10 cellular contexts compared by ENCODE assay signal in genomic region chr1:100452641-100453040, GRCh38.
A peak's percentile ranks its signal among the peaks of the same experiment; 100 is the strongest.
DNase-seq lines count a peak whose midpoint lies in the region; ATAC-seq and TF ChIP-seq lines count a peak whose summit lies in the region.
"Had no signal": no experiment of that assay in that cellular context is flagged by ENCODE, and none has a peak within 500 bp of the region (broad histone marks: within the 10 kb centered on the region; RNA-seq: fewer than 3 reads in every experiment).

No MANE protein-coding gene starts in this region.

- peak; percentile 68 to 72 for ATAC-seq in activated T-cell treated with anti-CD3 and anti-CD28 coated beads, Interleukin-2, amount 50 U/mL, for 72 hours (replicated peaks in 1 of 2)
- peak; percentile 52 for ATAC-seq in HG02943 (IDR thresholded peaks at IDR 0.05; ENCODE audit: low read depth, unreplicated experiment)
- ATAC-seq in activated CD8-positive, alpha-beta T cell treated with anti-CD3 and anti-CD28 coated beads for 36 hours = peak; percentile 78
- ATAC-seq in stimulated activated effector memory CD8-positive, alpha-beta T cell treated with anti-CD3 and anti-CD28 coated beads, Interleukin-12 subunit alpha, Interleukin-12 subunit beta, amount 100 ng/mL, for 72 hours = peak; percentile 87

- TF ChIP-seq CTCF in activated CD8-positive, alpha-beta T cell treated with anti-CD3 and anti-CD28 coated beads for 36 hours (IDR thresholded peaks at IDR 0.05) = no peak

- H3K4me3 Mint-ChIP-seq in activated T-cell treated with anti-CD3 and anti-CD28 coated beads, Interleukin-2, amount 50 U/mL, for 72 hours = peak overlapping the region; percentile 21 to 61
- H3K4me3 Mint-ChIP-seq in activated CD8-positive, alpha-beta T cell treated with anti-CD3 and anti-CD28 coated beads for 36 hours = no peak overlapping the region
- peak overlapping the region; percentile 7 for H3K4me3 Mint-ChIP-seq in stimulated activated effector memory CD8-positive, alpha-beta T cell treated with anti-CD3 and anti-CD28 coated beads, Interleukin-12 subunit alpha, Interleukin-12 subunit beta, amount 100 ng/mL, for 72 hours

- no peaks in the 10 kb centered on the region for H3K9me3 Mint-ChIP-seq in activated T-cell treated with anti-CD3 and anti-CD28 coated beads, Interleukin-2, amount 50 U/mL, for 72 hours
- H3K9me3 Mint-ChIP-seq in activated CD8-positive, alpha-beta T cell treated with anti-CD3 and anti-CD28 coated beads for 36 hours = no peaks in the 10 kb centered on the region
- no peaks in the 10 kb centered on the region for H3K9me3 Mint-ChIP-seq in stimulated activated effector memory CD8-positive, alpha-beta T cell treated with anti-CD3 and anti-CD28 coated beads, Interleukin-12 subunit alpha, Interleukin-12 subunit beta, amount 100 ng/mL, for 72 hours

- POLR2A ChIA-PET in activated CD8-positive, alpha-beta T cell treated with anti-CD3 and anti-CD28 coated beads for 36 hours (lab: Charles Lee) = interaction anchor here (1.3 kb wide), 1 partner anchor 97 kb away, joined by 3 read pairs; no protein-coding TSS in a partner anchor

- CTCF ChIA-PET in activated CD8-positive, alpha-beta T cell treated with anti-CD3 and anti-CD28 coated beads for 36 hours (lab: Charles Lee) = interaction anchor here (1.0 to 3.7 kb wide), 3 partner anchors 11 to 186 kb away, joined by 4 to 16 read pairs (median 6); partner anchors contain the start of gene RTCA

- intact Hi-C loops in activated CD8-positive, alpha-beta T cell treated with anti-CD3 and anti-CD28 coated beads for 36 hours (cut with micrococcal nuclease) = loop anchor here (10.0 kb wide), 1 partner anchor 178 kb away; no protein-coding TSS in a partner anchor

- H3K4me1 Mint-ChIP-seq in activated T-cell treated with anti-CD3 and anti-CD28 coated beads, Interleukin-2, amount 50 U/mL, for 72 hours (ENCODE audit: low read depth) = peaks cover 89% of the 10 kb centered on the region
- H3K4me1 Mint-ChIP-seq in activated CD8-positive, alpha-beta T cell treated with anti-CD3 and anti-CD28 coated beads for 36 hours (ENCODE audit: low read depth) = peaks cover 65% of the 10 kb centered on the region
- peaks cover 48% of the 10 kb centered on the region for H3K4me1 Mint-ChIP-seq in stimulated activated effector memory CD8-positive, alpha-beta T cell treated with anti-CD3 and anti-CD28 coated beads, Interleukin-12 subunit alpha, Interleukin-12 subunit beta, amount 100 ng/mL, for 72 hours

- H3K27ac Mint-ChIP-seq in activated T-cell treated with anti-CD3 and anti-CD28 coated beads, Interleukin-2, amount 50 U/mL, for 72 hours = peak overlapping the region; percentile 98
- peak overlapping the region; percentile 82 for H3K27ac Mint-ChIP-seq in activated CD8-positive, alpha-beta T cell treated with anti-CD3 and anti-CD28 coated beads for 36 hours
- H3K27ac Mint-ChIP-seq in stimulated activated effector memory CD8-positive, alpha-beta T cell treated with anti-CD3 and anti-CD28 coated beads, Interleukin-12 subunit alpha, Interleukin-12 subunit beta, amount 100 ng/mL, for 72 hours = peak overlapping the region; percentile 97

- DNase-seq in activated T-cell treated with anti-CD3 and anti-CD28 coated beads, Interleukin-2, amount 50 U/mL, for 72 hours = no peak
- no peak for DNase-seq in activated T-cell treated with anti-CD3 and anti-CD28 coated beads, Interleukin-2, amount 50 U/mL, for 1 hour
- DNase-seq in activated CD8-positive, alpha-beta T cell treated with anti-CD3 and anti-CD28 coated beads for 36 hours = no peak
- no peak for DNase-seq in stimulated activated effector memory CD8-positive, alpha-beta T cell treated with anti-CD3 and anti-CD28 coated beads, Interleukin-12 subunit alpha, Interleukin-12 subunit beta, amount 100 ng/mL, for 72 hours (ENCODE audit: low spot score in 2 of 2)
- DNase-seq in superior temporal gyrus (ENCODE audit: extremely low spot score) (no peak), DMS153 (lab: John Stamatoyannopoulos, UW) (no peak), HPDE6-E6E7 (ENCODE audit: extremely low spot score) (no peak)
- DNase-seq: adrenal gland, foreskin melanocyte had no signal

- peaks cover 12 to 25% of the 10 kb centered on the region in 2 donors for H3K36me3 Mint-ChIP-seq in activated T-cell treated with anti-CD3 and anti-CD28 coated beads, Interleukin-2, amount 50 U/mL, for 72 hours (ENCODE audit: insufficient read depth in 2 of 2)
- peaks cover 35% of the 10 kb centered on the region for H3K36me3 Mint-ChIP-seq in activated CD8-positive, alpha-beta T cell treated with anti-CD3 and anti-CD28 coated beads for 36 hours (ENCODE audit: low read depth)
- peaks cover 37% of the 10 kb centered on the region for H3K36me3 Mint-ChIP-seq in stimulated activated effector memory CD8-positive, alpha-beta T cell treated with anti-CD3 and anti-CD28 coated beads, Interleukin-12 subunit alpha, Interleukin-12 subunit beta, amount 100 ng/mL, for 72 hours

- H3K27me3 Mint-ChIP-seq in activated T-cell treated with anti-CD3 and anti-CD28 coated beads, Interleukin-2, amount 50 U/mL, for 72 hours (ENCODE audit: low read depth) = no peaks in the 10 kb centered on the region
- H3K27me3 Mint-ChIP-seq in activated CD8-positive, alpha-beta T cell treated with anti-CD3 and anti-CD28 coated beads for 36 hours = no peaks in the 10 kb centered on the region
